8 cellular contexts compared by ENCODE assay signal in the genomic region with DNA sequence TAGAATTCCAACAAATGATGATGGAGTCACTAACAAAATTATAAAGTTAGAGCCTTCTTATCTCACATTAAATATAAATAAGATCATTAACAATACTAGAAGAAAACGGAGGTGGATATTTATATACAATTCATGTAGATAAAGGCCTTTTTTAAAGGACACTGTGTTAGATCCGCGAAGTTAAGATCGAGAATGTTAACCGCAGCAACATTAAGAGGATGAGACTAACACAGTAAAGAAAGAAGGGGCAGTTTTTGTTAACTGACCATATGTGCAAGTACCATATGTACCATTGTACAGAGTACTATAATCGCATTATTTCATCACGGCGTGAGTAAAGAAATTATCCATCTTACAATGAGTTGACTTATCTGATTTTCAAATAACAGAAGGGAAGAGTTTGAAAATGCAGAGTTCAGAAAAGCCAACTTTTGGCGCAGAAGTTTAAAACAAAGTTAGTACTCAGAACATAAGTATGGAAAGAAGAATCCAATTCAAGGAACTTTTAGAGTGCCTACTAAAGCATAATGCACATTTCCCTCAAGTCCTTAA. TPM values are rescaled to one million over a fixed set of nuclear protein-coding genes. Genes with fewer than 3 reads are reported as not detected.
DNase-seq lines count a peak whose midpoint lies in the region; ATAC-seq, FAIRE-seq and TF ChIP-seq lines count a peak whose summit lies in the region.

No MANE protein-coding gene starts in this region.

- no TSS peak for BruUV-seq in K562 (replicated peaks; lab: Mats Ljungman, UMichigan)

- POLR2A ChIA-PET in A549 (lab: Yijun Ruan, JAX) = no interaction called here
- POLR2A ChIA-PET in K562 (lab: Yijun Ruan, JAX) = no interaction called here

- FAIRE-seq in A549 (lab: Jason Lieb, UNC) = no peak
- peak; percentile 23 for FAIRE-seq in K562 (lab: Jason Lieb, UNC)

- H3K9me3 Mint-ChIP-seq in HFFc6 = peaks cover 10% of the 10 kb centered on the region; the same call in 1 of the 2 replicates

- 0 out of 2 replicates have a peak, but pooled peaks cover 22% of the 10 kb centered on the region for H3K36me3 Mint-ChIP-seq in HFFc6 (ENCODE audit: low read depth)

- peak overlapping the region in 1 of 2 experiments; percentile 92; a peak in 2 of 4 replicates for H3K9ac ChIP-seq in K562 (ENCODE audit: insufficient read depth in 1 of 2, low read depth in 2 of 2, low read length in 2 of 2)

- peak overlapping the region; percentile 96 for H3K4me3 Mint-ChIP-seq in HFFc6

- H3K27me3 Mint-ChIP-seq in HFFc6 (ENCODE audit: insufficient read depth) = peaks cover 5% of the 10 kb centered on the region

- 70% methylated on average over 9 of the region's 9 CpGs for WGBS in A549 (ENCODE audit: missing lambda C conversion rate)
- WGBS in K562 (ENCODE audit: insufficient coverage, low coverage, missing lambda C conversion rate) = 30% methylated on average over 9 of the region's 9 CpGs

- peak overlapping the region; percentile 96 to 99 for H3K27ac ChIP-seq in A549
- peak overlapping the region; percentile 97 for H3K27ac ChIP-seq in K562 (ENCODE audit: extremely low read depth, low read depth, low read length)

- in situ Hi-C loops in K562 (cut with MboI) = no loop called here

- H3K4me2 ChIP-seq in A549 (peak overlapping the region; percentile 96), K562 (ENCODE audit: insufficient read depth, low read length) (peak overlapping the region; percentile 97)

- H3K9me1 ChIP-seq in K562 (ENCODE audit: control insufficient read depth, insufficient read depth, low read length) = no peaks in the 10 kb centered on the region

- peaks cover 61% of the 10 kb centered on the region for H3K79me2 ChIP-seq in K562 (ENCODE audit: control insufficient read depth, insufficient read depth, low read length)

- H3K36me3 ChIP-seq in K562 (ENCODE audit: control insufficient read depth, insufficient read depth, low read length) = no peaks in the 10 kb centered on the region

- peaks cover 27% of the 10 kb centered on the region for H3K4me1 Mint-ChIP-seq in HFFc6 (ENCODE audit: low read depth)

- DNase-seq in A549 (ENCODE audit: low read depth in 1 of 2, low spot score in 1 of 2) (no peak), HFFc6 (no peak), K562 (ENCODE audit: extremely low read depth in 1 of 4, low spot score in 3 of 4) (no peak), NCI-H1694 (lab: John Stamatoyannopoulos, UW) (no peak), hippocampal formation (lab: John Stamatoyannopoulos, UW) (no peak)

- TF ChIP-seq RAD21 in A549 (conservative IDR thresholded peaks at IDR 0.05 in 1 of 2, IDR thresholded peaks at IDR 0.05 in 1 of 2) = no peak
- no peak for TF ChIP-seq RAD21 in K562 (CRISPR knock-in tag; conservative IDR thresholded peaks at IDR 0.05 in 1 of 2, IDR thresholded peaks at IDR 0.05 in 1 of 2)

- no peak for ATAC-seq in A549
- no peak for ATAC-seq in K562
- ATAC-seq in HG03442 (IDR thresholded peaks at IDR 0.05; ENCODE audit: unreplicated experiment) = no peak
- ATAC-seq in HG03354 (IDR thresholded peaks at IDR 0.05; ENCODE audit: poor library complexity, severe bottlenecking, unreplicated experiment) = no peak

- no peak for TF ChIP-seq POLR2A in A549 (IDR thresholded peaks at IDR 0.05; ENCODE audit: low read length)
- TF ChIP-seq POLR2A in K562 (conservative IDR thresholded peaks at IDR 0.05) = no peak

- H3K4me3 ChIP-seq in A549 (peak overlapping the region; percentile 65), K562 (peak overlapping the region; percentile 61), mononuclear cell (ENCODE audit: low read length) (peak overlapping the region; percentile 61)

- H3K27ac Mint-ChIP-seq in HFFc6 = peak overlapping the region; percentile 93

- CTCF ChIA-PET in A549 (lab: Yijun Ruan, JAX) = no interaction called here
- CTCF ChIA-PET in K562 (lab: Yijun Ruan, JAX; ENCODE audit: low intra/inter-chr PET ratio) = no interaction called here

- TF ChIP-seq CTCF in A549 (IDR thresholded peaks at IDR 0.05) = no peak
- no peak for TF ChIP-seq CTCF in HFFc6 (IDR thresholded peaks at IDR 0.05)
- no peak for TF ChIP-seq CTCF in K562 (IDR thresholded peaks at IDR 0.05 in 2 of 3, conservative IDR thresholded peaks at IDR 0.05 in 1 of 3; ENCODE audit: insufficient read depth in 2 of 3, low read depth in 1 of 3, low read length in 3 of 3)

- H3K27me3 ChIP-seq in K562 (ENCODE audit: control insufficient read depth in 2 of 2, insufficient read depth in 2 of 2, low read length in 2 of 2) (no peaks in the 10 kb centered on the region), mononuclear cell (ENCODE audit: insufficient read depth, low read length) (no peaks in the 10 kb centered on the region)

- intact Hi-C loops in K562 (cut with micrococcal nuclease) = no loop called here

- peak overlapping the region; percentile 72 for H2AFZ ChIP-seq in K562 (ENCODE audit: low read depth, low read length)

- H3K9me3 ChIP-seq in A549 = 0 out of 3 replicates have a peak, but pooled peaks cover 5% of the 10 kb centered on the region
- peaks cover 5% of the 10 kb centered on the region; the same call in 1 of the 2 replicates for H3K9me3 ChIP-seq in K562 (replicated peaks; ENCODE audit: control insufficient read depth, insufficient read depth, low read depth, low read length)
- H3K9me3 ChIP-seq in mononuclear cell (ENCODE audit: low read depth, low read length) = no peaks in the 10 kb centered on the region

- H4K20me1 ChIP-seq in K562 (replicated peaks; ENCODE audit: control insufficient read depth, insufficient read depth, low read length) = no peaks in the 10 kb centered on the region

- TF ChIP-seq EP300 in A549 (IDR thresholded peaks at IDR 0.05) (no peak), K562 (IDR thresholded peaks at IDR 0.05; ENCODE audit: low read length) (no peak)

- H3K4me1 ChIP-seq in A549 = peaks cover 25% of the 10 kb centered on the region
- peaks cover 4 to 17% of the 10 kb centered on the region in 2 experiments for H3K4me1 ChIP-seq in K562 (replicated peaks in 1 of 2; ENCODE audit: control insufficient read depth in 2 of 2, insufficient read depth in 2 of 2, low read length in 2 of 2)
- H3K4me1 ChIP-seq in mononuclear cell (ENCODE audit: insufficient read depth, low read length) = peaks cover 13% of the 10 kb centered on the region

TF ChIP-seq in A549, 52 proteins besides CTCF, POLR2A, EP300 and RAD21 (continues in another document):
- TF ChIP-seq, protein P1, sequence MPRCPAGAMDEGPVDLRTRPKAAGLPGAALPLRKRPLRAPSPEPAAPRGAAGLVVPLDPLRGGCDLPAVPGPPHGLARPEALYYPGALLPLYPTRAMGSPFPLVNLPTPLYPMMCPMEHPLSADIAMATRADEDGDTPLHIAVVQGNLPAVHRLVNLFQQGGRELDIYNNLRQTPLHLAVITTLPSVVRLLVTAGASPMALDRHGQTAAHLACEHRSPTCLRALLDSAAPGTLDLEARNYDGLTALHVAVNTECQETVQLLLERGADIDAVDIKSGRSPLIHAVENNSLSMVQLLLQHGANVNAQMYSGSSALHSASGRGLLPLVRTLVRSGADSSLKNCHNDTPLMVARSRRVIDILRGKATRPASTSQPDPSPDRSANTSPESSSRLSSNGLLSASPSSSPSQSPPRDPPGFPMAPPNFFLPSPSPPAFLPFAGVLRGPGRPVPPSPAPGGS (IDR thresholded peaks at IDR 0.05) = no peak
- TF ChIP-seq FOSB (CRISPR knock-in tag; IDR thresholded peaks at IDR 0.05) (no peak), NFE2L2 (conservative IDR thresholded peaks at IDR 0.05; ENCODE audit: low read length) (no peak), HOXA7 (CRISPR knock-in tag; IDR thresholded peaks at IDR 0.05) (no peak), POLR2AphosphoS2 (conservative IDR thresholded peaks at IDR 0.05; ENCODE audit: low read length) (no peak)

RNA-seq across cellular contexts. Expression of a gene that starts 1.4 kb away (rescaled TPM):
- polyA plus RNA-seq in A549 (2011; rRNA removed) (21.6 and 24.7 TPM in 2 replicates), A549 (2017; fragmentation: RNase III; extraction: RNeasy Plus Mini Kit Qiagen cat#74134 plus additional on column Dnase treatment) (6.5 to 6.6 TPM (median 6.6 TPM) in 3 replicates), K562 (2011; rRNA removed) (19.7 and 23.1 TPM in 2 replicates), K562 (2014; fragmentation: Illumina TruSeq; extraction: Trizol) (7.1 and 7.7 TPM in 2 replicates), K562 (2014; fragmentation: Nextera tagmentation; extraction: Ambion mirVana) (1 to 10 TPM; 4.2 to 4.6 TPM), K562 (2014; rRNA removed) (5.1 and 5.8 TPM in 2 replicates)
- polyA plus RNA-seq in A549 (2012; cell fraction: cytosol; rRNA removed) = 3.7 and 4.7 TPM in 2 replicates
- polyA plus RNA-seq in A549 (2012; cell fraction: nucleus; rRNA removed) = 2.8 and 3.5 TPM in 2 replicates
- polyA minus RNA-seq in A549 (2011; rRNA and poly(A)+ RNA removed) = 15.0 and 16.0 TPM in 2 replicates
- 10 to 100 TPM; 10.6 to 13.0 (median 12.3) TPM for total RNA-seq in HFFc6 (2021; fragmentation: NEBNext Ultra II Directional; extraction: Animal tissue kit (Norgen Biotek cat#: 25700))
- 32.1 and 54.0 TPM in 2 replicates for total RNA-seq in K562 (2011; cell fraction: chromatin; rRNA removed; ENCODE audit: low replicate concordance)
- total RNA-seq in K562 (2011; cell fraction: nucleolus; rRNA removed) = 8.3 and 10.7 TPM in 2 replicates
- 22.6 and 42.0 TPM in 2 replicates for total RNA-seq in K562 (2011; cell fraction: nucleoplasm; rRNA removed)
- total RNA-seq in K562 (2014; rRNA removed) (4.4 and 5.0 TPM in 2 replicates), K562 (2014; rRNA removed; fragmentation: Illumina TruSeq; extraction: Trizol) (13.5 and 14.7 TPM in 2 replicates), K562 (2015; rRNA removed; fragmentation: Illumina TruSeq; extraction: Trizol) (10.1 and 10.5 TPM in 2 replicates), K562 (2021) (10.1 and 10.5 TPM in 2 replicates), mononuclear cell (10.8 TPM)
- polyA plus RNA-seq in K562 (2011; cell fraction: cytosol; rRNA removed) = 7.4 and 13.5 TPM in 2 replicates
- 12.9 and 17.7 TPM in 2 replicates for polyA plus RNA-seq in K562 (2011; cell fraction: nucleus; rRNA removed)
- polyA plus RNA-seq in K562 (2012) = 4.8 and 5.3 TPM in 2 replicates
- 44.1 and 48.5 TPM in 2 replicates for polyA minus RNA-seq in K562 (2011; rRNA and poly(A)+ RNA removed)
- polyA minus RNA-seq in K562 (2011; cell fraction: cytosol; rRNA and poly(A)+ RNA removed) = 9.6 and 10.3 TPM in 2 replicates
- 12.7 and 19.0 TPM in 2 replicates for polyA minus RNA-seq in K562 (2011; cell fraction: nucleus; rRNA and poly(A)+ RNA removed)
